In the genomic region with DNA sequence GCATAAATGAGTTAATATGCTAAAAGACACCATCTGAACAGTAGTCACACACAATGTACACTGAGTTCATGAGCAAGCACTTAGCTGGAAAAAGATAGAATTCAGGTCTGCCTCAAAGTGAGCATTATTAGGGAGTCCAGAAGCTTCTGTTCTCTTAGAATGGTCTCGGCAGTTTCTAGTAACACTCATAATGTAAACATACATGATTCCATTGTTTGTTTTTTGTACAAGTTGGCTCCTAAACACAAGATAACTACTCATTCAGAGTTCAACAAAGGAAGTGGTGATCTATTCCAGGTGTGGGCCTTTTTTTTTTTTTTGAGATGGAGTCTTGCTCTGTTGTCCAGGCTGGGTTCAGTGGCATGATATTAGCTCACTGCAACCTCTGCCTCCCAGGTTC, we compare ENCODE assay signal across 20 cellular contexts.
DNase-seq lines count a peak whose midpoint lies in the region; ATAC-seq, FAIRE-seq and TF ChIP-seq lines count a peak whose summit lies in the region.
"Had no signal": no experiment of that assay in that cellular context is flagged by ENCODE, and none has a peak within 500 bp of the region (broad histone marks: within the 10 kb centered on the region; RNA-seq: fewer than 3 reads in every experiment).

No MANE protein-coding gene starts in this region.

- BruUV-seq in PC-3 (replicated peaks; lab: Mats Ljungman, UMichigan): no TSS peak

- CTCF ChIA-PET in HEK293 (lab: Yijun Ruan, JAX) (interaction anchor here (0.6 to 1.2 kb wide), 2 partner anchors 44 to 63 kb away, joined by 3 read pairs; no protein-coding TSS in a partner anchor), PC-3 (lab: Charles Lee) (no interaction called here)

- no peaks in the 10 kb centered on the region for H3K9me3 ChIP-seq in HEK293 (ENCODE audit: control insufficient read depth, insufficient read depth, low read depth, low read length)
- H3K9me3 ChIP-seq in PC-3 (ENCODE audit: low read length): no peaks in the 10 kb centered on the region
- no peaks in the 10 kb centered on the region for H3K9me3 ChIP-seq in pancreas
- no peaks in the 10 kb centered on the region for H3K9me3 ChIP-seq in suprapubic skin
- H3K9me3 ChIP-seq: Caco-2 had no signal

- FAIRE-seq in pancreas (lab: Jason Lieb, UNC): no peak
- FAIRE-seq: GM12891, GM18507, H1 had no signal

- no peak for TF ChIP-seq CTCF in 22Rv1 (IDR thresholded peaks at IDR 0.05)
- no peak for TF ChIP-seq CTCF in HEK293 (tag by site-specific recombination; IDR thresholded peaks at IDR 0.05)
- no peak for TF ChIP-seq CTCF in PC-3 (conservative IDR thresholded peaks at IDR 0.05; ENCODE audit: low read depth, low read length)
- TF ChIP-seq CTCF in pancreas (IDR thresholded peaks at IDR 0.05): no peak
- TF ChIP-seq CTCF in suprapubic skin (IDR thresholded peaks at IDR 0.05): no peak

- intact Hi-C loops in PC-3 (cut with micrococcal nuclease) (loop anchor here (5.0 kb wide), 1 partner anchor 48 kb away; no protein-coding TSS in a partner anchor), pancreas (cut with DNase I) (no loop called here)

- H3K4me1 ChIP-seq in HEK293 (ENCODE audit: control insufficient read depth, insufficient read depth, low read length): no peaks in the 10 kb centered on the region
- H3K4me1 ChIP-seq in PC-3 (ENCODE audit: insufficient read depth, low read length): peaks cover 8% of the 10 kb centered on the region
- H3K4me1 ChIP-seq in pancreas: peaks cover 0 to 8% (median 0%) of the 10 kb centered on the region in 3 donors
- no peaks in the 10 kb centered on the region for H3K4me1 ChIP-seq in suprapubic skin
- H3K4me1 ChIP-seq: Caco-2 had no signal

- POLR2A ChIA-PET in HEK293 (lab: Yijun Ruan, JAX): no interaction called here
- POLR2A ChIA-PET in PC-3 (lab: Charles Lee; ENCODE audit: unreplicated experiment): interaction anchor here (0.7 kb wide), 1 partner anchor 20 kb away, joined by 3 read pairs; no protein-coding TSS in a partner anchor

- no peak overlapping the region for H3K4me2 ChIP-seq in PC-3 (ENCODE audit: low read length)

- H3K4me3 ChIP-seq in HEK293 (ENCODE audit: low read depth, low read length) (no peak overlapping the region), PC-3 (ENCODE audit: low read length) (no peak overlapping the region), pancreas (no peak overlapping the region), suprapubic skin (no peak overlapping the region)
- H3K4me3 ChIP-seq: GM23248 had no signal

- no peak for TF ChIP-seq POLR2A in suprapubic skin (IDR thresholded peaks at IDR 0.05)

- DNase-seq in PC-3: peak; percentile 50
- no peak for DNase-seq in pancreas
- DNase-seq in NCI-H2107 (lab: John Stamatoyannopoulos, UW): no peak
- no peak for DNase-seq in suprapubic skin (ENCODE audit: low spot score in 2 of 2)
- no peak for DNase-seq in activated CD4-positive, CD25-positive, alpha-beta regulatory T cell (lab: John Stamatoyannopoulos, UW)
- DNase-seq: C1 segment of cervical spinal cord; Caco-2; CD4-positive, CD25-positive, alpha-beta regulatory T cell; CD8-positive, alpha-beta T cell; DMS153; DMS79 treated with DMSO at 0.1 percent for 48 hours; GF-D8; GM23248; H7; HCEC 1CT had no signal

- no peak for TF ChIP-seq EP300 in suprapubic skin (IDR thresholded peaks at IDR 0.05)

- ATAC-seq in PC-3 (peak; percentile 91), pancreas (peak; percentile 25 to 65 (median 62))
- ATAC-seq: CD8-positive, alpha-beta T cell had no signal

- no peaks in the 10 kb centered on the region for H4K20me1 ChIP-seq in PC-3 (ENCODE audit: low read length)

- H3K9me2 ChIP-seq in PC-3 (replicated peaks; ENCODE audit: low read length): no peaks in the 10 kb centered on the region

- H2AFZ ChIP-seq in PC-3 (ENCODE audit: low read length): no peak overlapping the region
- H2AFZ ChIP-seq: GM23248 had no signal

- H3K36me3 ChIP-seq in HEK293 (ENCODE audit: control insufficient read depth in 2 of 2, insufficient read depth in 1 of 2, low read length in 2 of 2) (peaks cover 42 to 81% of the 10 kb centered on the region in 2 experiments), PC-3 (ENCODE audit: low read depth, low read length) (peaks cover 32% of the 10 kb centered on the region), pancreas (peaks cover 0 to 43% (median 0%) of the 10 kb centered on the region in 3 donors), suprapubic skin (peaks cover 71% of the 10 kb centered on the region)

- 0 out of 2 replicates have a peak overlapping the region, but pooled peaks have one; percentile 22 for H3K27ac ChIP-seq in 22Rv1
- no peak overlapping the region for H3K27ac ChIP-seq in HEK293 (ENCODE audit: extremely low read depth, low read depth, low read length)
- peak overlapping the region; percentile 11; the same call in 1 of the 2 replicates for H3K27ac ChIP-seq in PC-3 (ENCODE audit: low read length)
- no peak overlapping the region for H3K27ac ChIP-seq in pancreas
- H3K27ac ChIP-seq in suprapubic skin: no peak overlapping the region
- H3K27ac ChIP-seq: GM23248 had no signal

- WGBS in pancreas, 2 donors: 40 to 43% methylated on average over 1 of the region's 1 CpG
- WGBS in suprapubic skin: 78% methylated on average over 1 of the region's 1 CpG

- no peak overlapping the region for H3K9ac ChIP-seq in PC-3 (ENCODE audit: low read length)
- H3K9ac ChIP-seq: GM23248 had no signal

- H3K27me3 ChIP-seq in PC-3 (ENCODE audit: low read length) (no peaks in the 10 kb centered on the region), pancreas (no peaks in the 10 kb centered on the region), suprapubic skin (no peaks in the 10 kb centered on the region)

- no peaks in the 10 kb centered on the region for H3K79me2 ChIP-seq in PC-3 (ENCODE audit: low read length)

- no peaks in the 10 kb centered on the region for H3F3A ChIP-seq in PC-3 (ENCODE audit: low read length, unreplicated experiment)

TF ChIP-seq in HEK293, 187 proteins besides CTCF, POLR2A, EP300 and RAD21:
- no peak for TF ChIP-seq ZXDB (tag by site-specific recombination; IDR thresholded peaks at IDR 0.05)
- 0 out of 2 replicates have a peak, but pooled peaks have one; percentile 29 for TF ChIP-seq ZNF121 (tag by site-specific recombination; IDR thresholded peaks at IDR 0.05)
- TF ChIP-seq, protein P1, sequence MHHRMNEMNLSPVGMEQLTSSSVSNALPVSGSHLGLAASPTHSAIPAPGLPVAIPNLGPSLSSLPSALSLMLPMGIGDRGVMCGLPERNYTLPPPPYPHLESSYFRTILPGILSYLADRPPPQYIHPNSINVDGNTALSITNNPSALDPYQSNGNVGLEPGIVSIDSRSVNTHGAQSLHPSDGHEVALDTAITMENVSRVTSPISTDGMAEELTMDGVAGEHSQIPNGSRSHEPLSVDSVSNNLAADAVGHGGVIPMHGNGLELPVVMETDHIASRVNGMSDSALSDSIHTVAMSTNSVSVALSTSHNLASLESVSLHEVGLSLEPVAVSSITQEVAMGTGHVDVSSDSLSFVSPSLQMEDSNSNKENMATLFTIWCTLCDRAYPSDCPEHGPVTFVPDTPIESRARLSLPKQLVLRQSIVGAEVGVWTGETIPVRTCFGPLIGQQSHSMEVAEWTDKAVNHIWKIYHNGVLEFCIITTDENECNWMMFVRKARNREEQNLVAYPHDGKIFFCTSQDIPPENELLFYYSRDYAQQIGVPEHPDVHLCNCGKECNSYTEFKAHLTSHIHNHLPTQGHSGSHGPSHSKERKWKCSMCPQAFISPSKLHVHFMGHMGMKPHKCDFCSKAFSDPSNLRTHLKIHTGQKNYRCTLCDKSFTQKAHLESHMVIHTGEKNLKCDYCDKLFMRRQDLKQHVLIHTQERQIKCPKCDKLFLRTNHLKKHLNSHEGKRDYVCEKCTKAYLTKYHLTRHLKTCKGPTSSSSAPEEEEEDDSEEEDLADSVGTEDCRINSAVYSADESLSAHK (tag by site-specific recombination; IDR thresholded peaks at IDR 0.05): peak; percentile 73

Comparison
In these comparisons a context has a peak if more than half of its experiments do, and no peak if none do; other contexts are left out.
1. H3K27ac ChIP-seq: peak in 22Rv1 (single experiment) and PC-3 (single experiment); none in HEK293 (single experiment), pancreas (0 of 4) and suprapubic skin (single experiment).